Comparison of ENCODE assay signal across 8 cellular contexts in genomic region chr19:1855828-1856255, GRCh38. TPM values are rescaled to one million over a fixed set of nuclear protein-coding genes. Genes with fewer than 3 reads are reported as not detected.
DNase-seq lines count a peak whose midpoint lies in the region; ATAC-seq and TF ChIP-seq lines count a peak whose summit lies in the region.

No MANE protein-coding gene starts in this region.

- no peaks in the 10 kb centered on the region for H3K9me3 ChIP-seq in CD4-positive, alpha-beta T cell (ENCODE audit: control insufficient read depth, low read length)
- no peaks in the 10 kb centered on the region for H3K9me3 ChIP-seq in Karpas-422 (ENCODE audit: low read length)
- no peaks in the 10 kb centered on the region for H3K9me3 ChIP-seq in breast epithelium
- H3K9me3 ChIP-seq in naive thymus-derived CD4-positive, alpha-beta T cell (ENCODE audit: control insufficient read depth in 2 of 3, low read length in 3 of 3) = no peaks in the 10 kb centered on the region

- no peak for TF ChIP-seq CTCF in CD4-positive, alpha-beta T cell (IDR thresholded peaks at IDR 0.05)
- TF ChIP-seq CTCF in breast epithelium (IDR thresholded peaks at IDR 0.05) = no peak

- H3K9ac ChIP-seq in Karpas-422 (ENCODE audit: low read length) = peak overlapping the region; percentile 97

- no peaks in the 10 kb centered on the region for H3K9me3 Mint-ChIP-seq in CD4-positive, alpha-beta T cell
- no peaks in the 10 kb centered on the region for H3K9me3 Mint-ChIP-seq in naive thymus-derived CD4-positive, alpha-beta T cell

- H3K4me3 ChIP-seq in Karpas-422 (ENCODE audit: low read length) (peak overlapping the region; percentile 93), breast epithelium (peak overlapping the region; percentile 44 to 78 (median 56))
- peak overlapping the region; percentile 84 for H3K4me3 ChIP-seq in naive thymus-derived CD4-positive, alpha-beta T cell (ENCODE audit: low read length)

- peak in 1 of 10 experiments; percentile 25 for DNase-seq in CD4-positive, alpha-beta T cell
- DNase-seq in Karpas-422 (peak; percentile 59), breast epithelium (ENCODE audit: low spot score in 2 of 2) (no peak), NCI-H2227 treated with DMSO at 0.1 percent for 48 hours (lab: John Stamatoyannopoulos, UW) (no peak), NCI-H1105 treated with DMSO at 0.1 percent for 48 hours (lab: John Stamatoyannopoulos, UW) (no peak), midbrain (lab: John Stamatoyannopoulos, UW) (no peak)
- peak in 4 of 9 donors; percentile 36 to 45 (median 41) for DNase-seq in naive thymus-derived CD4-positive, alpha-beta T cell
- DNase-seq in effector CD8-positive, alpha-beta T cell (lab: John Stamatoyannopoulos, UW) = no peak

- peak overlapping the region; percentile 77 for H3K27ac ChIP-seq in CD4-positive, alpha-beta T cell (ENCODE audit: low read depth, low read length)
- H3K27ac ChIP-seq in Karpas-422 (ENCODE audit: low read length) = peak overlapping the region; percentile 96
- peak overlapping the region; percentile 93 to 95 for H3K27ac ChIP-seq in breast epithelium
- H3K27ac ChIP-seq in naive thymus-derived CD4-positive, alpha-beta T cell (ENCODE audit: low read depth, low read length) = peak overlapping the region; percentile 93

- H3K4me1 ChIP-seq in Karpas-422 (ENCODE audit: low read length) (peaks cover 84% of the 10 kb centered on the region), breast epithelium (peaks cover 20 to 37% of the 10 kb centered on the region in 2 donors)
- peaks cover 28 to 82% of the 10 kb centered on the region in 2 donors for H3K4me1 ChIP-seq in naive thymus-derived CD4-positive, alpha-beta T cell (ENCODE audit: control insufficient read depth in 2 of 2, insufficient read depth in 2 of 2, low read length in 2 of 2)

- peaks cover 57% of the 10 kb centered on the region for H4K20me1 ChIP-seq in Karpas-422 (ENCODE audit: insufficient read depth, low read depth, low read length)

- intact Hi-C loops in CD4-positive, alpha-beta T cell (cut with DNase I, micrococcal nuclease) = no loop called here
- intact Hi-C loops in breast epithelium (cut with DNase I; ENCODE audit: low total_unique reads) = loop anchor here (5.0 kb wide), 1 partner anchor 1506 kb away; no protein-coding TSS in a partner anchor
- intact Hi-C loops in naive thymus-derived CD4-positive, alpha-beta T cell (cut with micrococcal nuclease) = loop anchor here (1.0 to 10.0 kb wide), 4 partner anchors 7 to 591 kb away; partner anchors contain the start of genes ATP8B3 (in 1 of the 2), CIRBP (in 1 of the 2) and KLF16 (in 1 of the 2)

- TF ChIP-seq POLR2A in breast epithelium (IDR thresholded peaks at IDR 0.05) = no peak

- H2AFZ ChIP-seq in Karpas-422 (ENCODE audit: low read length) = no peak overlapping the region

- H3K36me3 ChIP-seq in Karpas-422 (ENCODE audit: insufficient read depth, low read length) (no peaks in the 10 kb centered on the region; the same call in 1 of the 2 replicates), breast epithelium (no peaks in the 10 kb centered on the region)
- peaks cover 0 to 3% (median 0%) of the 10 kb centered on the region in 3 experiments for H3K36me3 ChIP-seq in naive thymus-derived CD4-positive, alpha-beta T cell (ENCODE audit: control insufficient read depth in 2 of 3, insufficient read depth in 3 of 3, low read length in 3 of 3)

- no peaks in the 10 kb centered on the region for H3K27me3 ChIP-seq in CD4-positive, alpha-beta T cell (ENCODE audit: control insufficient read depth, insufficient read depth, low read length)
- H3K27me3 ChIP-seq in Karpas-422 (ENCODE audit: low read length) (no peaks in the 10 kb centered on the region), breast epithelium (no peaks in the 10 kb centered on the region)
- no peaks in the 10 kb centered on the region for H3K27me3 ChIP-seq in naive thymus-derived CD4-positive, alpha-beta T cell (ENCODE audit: control insufficient read depth in 2 of 2, insufficient read depth in 2 of 2, low read length in 2 of 2)

- peak overlapping the region; percentile 91 for H3K4me3 Mint-ChIP-seq in CD4-positive, alpha-beta T cell
- H3K4me3 Mint-ChIP-seq in naive thymus-derived CD4-positive, alpha-beta T cell = peak overlapping the region; percentile 79 to 91 (median 87)

- H3K4me2 ChIP-seq in Karpas-422 (ENCODE audit: low read depth, low read length, poor library complexity, severe bottlenecking) = peak overlapping the region; percentile 90

- peaks cover 91% of the 10 kb centered on the region for H3K79me2 ChIP-seq in Karpas-422 (ENCODE audit: low read length)

- peaks cover 64% of the 10 kb centered on the region for H3K4me1 Mint-ChIP-seq in CD4-positive, alpha-beta T cell (ENCODE audit: low read depth)
- peaks cover 9 to 68% (median 51%) of the 10 kb centered on the region in 7 donors for H3K4me1 Mint-ChIP-seq in naive thymus-derived CD4-positive, alpha-beta T cell

- H3K36me3 Mint-ChIP-seq in CD4-positive, alpha-beta T cell (ENCODE audit: low read depth) = peaks cover 5% of the 10 kb centered on the region
- peaks cover 0 to 2% (median 0%) of the 10 kb centered on the region in 5 donors for H3K36me3 Mint-ChIP-seq in naive thymus-derived CD4-positive, alpha-beta T cell

- no peaks in the 10 kb centered on the region for H3K27me3 Mint-ChIP-seq in CD4-positive, alpha-beta T cell
- H3K27me3 Mint-ChIP-seq in naive thymus-derived CD4-positive, alpha-beta T cell = no peaks in the 10 kb centered on the region

- H3K9me2 ChIP-seq in Karpas-422 (replicated peaks; ENCODE audit: insufficient read depth, low read length) = no peaks in the 10 kb centered on the region

- CTCF ChIA-PET in CD4-positive, alpha-beta T cell (lab: Charles Lee) = interaction anchor here (1.3 to 1.5 kb wide), 2 partner anchors 9 to 30 kb away, joined by 4 to 5 read pairs; no protein-coding TSS in a partner anchor
- CTCF ChIA-PET in naive thymus-derived CD4-positive, alpha-beta T cell (lab: Charles Lee) = interaction anchor here (0.6 kb wide), 1 partner anchor 18 kb away, joined by 5 read pairs; no protein-coding TSS in a partner anchor

- H3K27ac Mint-ChIP-seq in CD4-positive, alpha-beta T cell = peak overlapping the region; percentile 96
- H3K27ac Mint-ChIP-seq in naive thymus-derived CD4-positive, alpha-beta T cell = peak overlapping the region; percentile 82 to 96 (median 91)

- no peak for ATAC-seq in CD4-positive, alpha-beta T cell (ENCODE audit: poor library complexity)
- ATAC-seq in naive thymus-derived CD4-positive, alpha-beta T cell = peak; percentile 6

- POLR2A ChIA-PET in CD4-positive, alpha-beta T cell (lab: Charles Lee) = interaction anchor here (1.0 to 2.2 kb wide), 8 partner anchors 9 to 587 kb away, joined by 3 to 11 read pairs (median 6); partner anchors contain the start of genes ABHD17A and CIRBP
- POLR2A ChIA-PET in naive thymus-derived CD4-positive, alpha-beta T cell (lab: Charles Lee) = interaction anchor here (0.5 to 2.8 kb wide), 9 partner anchors 9 to 1095 kb away, joined by 3 to 21 read pairs (median 3); partner anchors contain the start of gene CIRBP

RNA-seq across cellular contexts. Expression of gene KLF16, which starts 7.5 kb away (rescaled TPM):
- 10 to 100 TPM; 83.8 to 89.2 TPM for total RNA-seq in CD4-positive, alpha-beta T cell
- total RNA-seq in Karpas-422 (2014; rRNA removed; shearing (Covaris generic); ENCODE audit: low replicate concordance) = 12.8 and 13.2 TPM in 2 replicates
- 1 to 10 TPM; 2.9 to 4.6 (median 4.1) TPM for total RNA-seq in breast epithelium
- total RNA-seq in naive thymus-derived CD4-positive, alpha-beta T cell = 10 to 100 TPM; 20.5 to 65.2 (median 21.1) TPM
- under 1 TPM; 0.41 to 0.47 TPM for polyA plus RNA-seq in naive thymus-derived CD4-positive, alpha-beta T cell

RNA-seq across cellular contexts. Expression of gene REXO1, which starts 7.6 kb away (rescaled TPM):
- 100 to 1,000 TPM; 106 to 114 TPM for total RNA-seq in CD4-positive, alpha-beta T cell
- 15.7 and 16.3 TPM in 2 replicates for total RNA-seq in Karpas-422 (2014; rRNA removed; shearing (Covaris generic); ENCODE audit: low replicate concordance)
- 10 to 100 TPM; 10.4 to 25.2 (median 19.7) TPM for total RNA-seq in breast epithelium
- total RNA-seq in naive thymus-derived CD4-positive, alpha-beta T cell = 10 to 100 TPM; 52.7 to 92.6 (median 73.1) TPM
- 1 to 10 TPM; 5.4 to 9.6 TPM for polyA plus RNA-seq in naive thymus-derived CD4-positive, alpha-beta T cell

RNA-seq across cellular contexts. Expression of gene ABHD17A, which starts 29.5 kb away (rescaled TPM):
- total RNA-seq in CD4-positive, alpha-beta T cell = 100 to 1,000 TPM; 156 to 172 TPM
- 52.5 and 110 TPM in 2 replicates for total RNA-seq in Karpas-422 (2014; rRNA removed; shearing (Covaris generic); ENCODE audit: low replicate concordance)
- total RNA-seq in breast epithelium = 10 to 100 TPM; 62.4 to 81.3 (median 76.0) TPM
- total RNA-seq in naive thymus-derived CD4-positive, alpha-beta T cell = 100 to 1,000 TPM in 4 of 5 experiments, 10 to 100 TPM in 1; 92.9 to 175 (median 127) TPM
- 100 to 1,000 TPM; 135 to 140 TPM for polyA plus RNA-seq in naive thymus-derived CD4-positive, alpha-beta T cell

RNA-seq across cellular contexts. Expression of gene ATP8B3, which starts 43.8 kb away (rescaled TPM):
- 1 to 10 TPM; 2.5 to 3.2 TPM for total RNA-seq in CD4-positive, alpha-beta T cell
- total RNA-seq in Karpas-422 (2014; rRNA removed; shearing (Covaris generic); ENCODE audit: low replicate concordance) = 1.0 and 6.0 TPM in 2 replicates
- total RNA-seq in breast epithelium = 1 to 10 TPM in 2 of 3 donors, under 1 TPM in 1; 0.66 to 1.4 (median 1.0) TPM
- total RNA-seq in naive thymus-derived CD4-positive, alpha-beta T cell = 10 to 100 TPM in 1 of 5 experiments, 1 to 10 TPM in 4; 1.8 to 15.3 (median 4.0) TPM
- under 1 TPM; 0.83 TPM for polyA plus RNA-seq in naive thymus-derived CD4-positive, alpha-beta T cell

RNA-seq across cellular contexts. Expression of gene ADAT3, which starts 49.4 kb away (rescaled TPM):
- total RNA-seq in CD4-positive, alpha-beta T cell = 1 to 10 TPM; 7.9 to 8.2 TPM
- total RNA-seq in Karpas-422 (2014; rRNA removed; shearing (Covaris generic); ENCODE audit: low replicate concordance) = 1.2 and 5.2 TPM in 2 replicates
- total RNA-seq in breast epithelium = 1 to 10 TPM; 1.1 to 5.4 (median 4.9) TPM
- total RNA-seq in naive thymus-derived CD4-positive, alpha-beta T cell = 10 to 100 TPM in 2 of 5 experiments, 1 to 10 TPM in 3; 3.5 to 13.5 (median 6.1) TPM
- polyA plus RNA-seq in naive thymus-derived CD4-positive, alpha-beta T cell = 1 to 10 TPM; 2.2 to 5.9 TPM

Comparison
In these comparisons a context has a peak if more than half of its experiments do, and no peak if none do; other contexts are left out.
1. intact Hi-C loops: an anchor here in breast epithelium (5.0 kb wide) and naive thymus-derived CD4-positive, alpha-beta T cell (1.0 to 10.0 kb wide); none called in CD4-positive, alpha-beta T cell.